14 cellular contexts compared by ENCODE assay signal in the genomic region with DNA sequence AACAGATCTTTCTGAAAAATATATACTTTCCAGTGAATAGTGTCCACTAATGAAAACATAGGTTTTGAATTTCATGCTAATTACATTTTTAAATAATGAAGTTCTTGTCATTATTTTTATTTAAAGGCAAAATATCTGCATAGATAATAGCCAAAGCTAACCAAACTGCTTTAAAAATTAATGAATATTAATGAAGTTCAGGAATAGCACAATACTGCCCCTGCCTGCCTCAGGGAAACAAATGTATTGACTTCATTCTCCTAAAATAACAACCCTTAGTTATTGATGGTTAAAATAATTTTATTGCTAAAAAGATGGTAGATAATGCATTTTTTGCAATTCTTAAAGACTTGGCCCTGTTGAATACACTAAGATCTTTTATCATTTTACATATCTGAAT.
DNase-seq lines count a peak whose midpoint lies in the region; ATAC-seq and TF ChIP-seq lines count a peak whose summit lies in the region.
"Had no signal": no experiment of that assay in that cellular context is flagged by ENCODE, and none has a peak within 500 bp of the region (broad histone marks: within the 10 kb centered on the region; RNA-seq: fewer than 3 reads in every experiment).

No MANE protein-coding gene starts in this region.

- no peaks in the 10 kb centered on the region for H3K79me2 ChIP-seq in GM23248 (ENCODE audit: insufficient read depth)

- CTCF ChIA-PET in naive thymus-derived CD4-positive, alpha-beta T cell (lab: Charles Lee), result no interaction called here

- H3K4me2 ChIP-seq in GM23248 (ENCODE audit: unreplicated experiment), result no peak overlapping the region

- no peaks in the 10 kb centered on the region for H3K36me3 Mint-ChIP-seq in CD4-positive, CD25-positive, alpha-beta regulatory T cell
- no peaks in the 10 kb centered on the region for H3K36me3 Mint-ChIP-seq in brain
- peaks cover 0 to 3% (median 0%) of the 10 kb centered on the region in 5 donors for H3K36me3 Mint-ChIP-seq in naive thymus-derived CD4-positive, alpha-beta T cell
- H3K36me3 Mint-ChIP-seq: stimulated activated memory B cell treated with anti-CD40 and anti-IgM and Interleukin-4, amounts not matched to agents 10 μg/mL and 1 μg/mL and 100 μg/mL, for 72 hours had no signal

- H3K9ac ChIP-seq in GM23248, result no peak overlapping the region

- ATAC-seq in CD4-positive, CD25-positive, alpha-beta regulatory T cell (ENCODE audit: low read depth in 2 of 2), result no peak
- no peak for ATAC-seq in naive thymus-derived CD4-positive, alpha-beta T cell
- ATAC-seq in GM18867 (IDR thresholded peaks at IDR 0.05; ENCODE audit: unreplicated experiment) (no peak), GM18505 (IDR thresholded peaks at IDR 0.05; ENCODE audit: unreplicated experiment) (no peak)
- ATAC-seq: esophagus mucosa; stimulated activated memory B cell treated with anti-CD40 and anti-IgM and Interleukin-4, amounts not matched to agents 10 μg/mL and 1 μg/mL and 100 μg/mL, for 72 hours had no signal

- DNase-seq in CD4-positive, CD25-positive, alpha-beta regulatory T cell, result no peak
- DNase-seq in GM23248 (peak; percentile 29), NCI-H2081 treated with DMSO at 0.1 percent for 48 hours (lab: John Stamatoyannopoulos, UW) (no peak)
- DNase-seq in naive thymus-derived CD4-positive, alpha-beta T cell, result no peak
- no peak for DNase-seq in stimulated activated CD8-positive, alpha-beta memory T cell treated with anti-CD3 and anti-CD28 coated beads, Interleukin-4, amount 100 ng/mL, for 48 hours
- DNase-seq: activated naive CD4-positive, alpha-beta T cell treated with anti-CD3 and anti-CD28 coated beads, Interleukin-2, amount 50 U/mL, for 16 hours; DMS53; NCI-H2029; SIG-M5 had no signal

- H3K27me3 ChIP-seq in CD4-positive, CD25-positive, alpha-beta regulatory T cell (ENCODE audit: control insufficient read depth, insufficient read depth, low read length), result no peaks in the 10 kb centered on the region
- H3K27me3 ChIP-seq in GM23248 (replicated peaks; ENCODE audit: insufficient read depth), result no peaks in the 10 kb centered on the region
- H3K27me3 ChIP-seq in naive thymus-derived CD4-positive, alpha-beta T cell (ENCODE audit: control insufficient read depth in 2 of 2, insufficient read depth in 2 of 2, low read length in 2 of 2), result no peaks in the 10 kb centered on the region

- TF ChIP-seq CTCF in brain (conservative IDR thresholded peaks at IDR 0.05), result peak in 1 of 2 experiments; percentile 42

- H3K27ac Mint-ChIP-seq in CD4-positive, CD25-positive, alpha-beta regulatory T cell, result peak overlapping the region in 2 of 3 donors; percentile 39
- peak overlapping the region; percentile 83 to 100 (median 99) for H3K27ac Mint-ChIP-seq in brain
- H3K27ac Mint-ChIP-seq in naive thymus-derived CD4-positive, alpha-beta T cell, result peak overlapping the region in 6 of 9 donors; percentile 17 to 97 (median 74)
- H3K27ac Mint-ChIP-seq: stimulated activated memory B cell treated with anti-CD40 and anti-IgM and Interleukin-4, amounts not matched to agents 10 μg/mL and 1 μg/mL and 100 μg/mL, for 72 hours had no signal

- no peaks in the 10 kb centered on the region for H3K36me3 ChIP-seq in CD4-positive, CD25-positive, alpha-beta regulatory T cell (ENCODE audit: control insufficient read depth, insufficient read depth, low read length)
- no peaks in the 10 kb centered on the region for H3K36me3 ChIP-seq in GM23248 (ENCODE audit: low read depth)
- H3K36me3 ChIP-seq in naive thymus-derived CD4-positive, alpha-beta T cell (ENCODE audit: control insufficient read depth in 2 of 3, insufficient read depth in 3 of 3, low read length in 3 of 3), result no peaks in the 10 kb centered on the region

- POLR2A ChIA-PET in naive thymus-derived CD4-positive, alpha-beta T cell (lab: Charles Lee), result interaction anchor here (0.7 to 7.5 kb wide), 3 partner anchors 18 to 103 kb away, joined by 3 to 172 read pairs (median 3); a partner anchor contains a TSS

- H3K4me3 Mint-ChIP-seq in CD4-positive, CD25-positive, alpha-beta regulatory T cell, result peak overlapping the region in 2 of 4 donors; percentile 44 to 90
- H3K4me3 Mint-ChIP-seq in brain, result peak overlapping the region; percentile 29 to 70 (median 64)
- no peak overlapping the region for H3K4me3 Mint-ChIP-seq in naive thymus-derived CD4-positive, alpha-beta T cell
- H3K4me3 Mint-ChIP-seq: stimulated activated memory B cell treated with anti-CD40 and anti-IgM and Interleukin-4, amounts not matched to agents 10 μg/mL and 1 μg/mL and 100 μg/mL, for 72 hours had no signal

- no peaks in the 10 kb centered on the region for H3K9me3 ChIP-seq in CD4-positive, CD25-positive, alpha-beta regulatory T cell (ENCODE audit: control insufficient read depth in 2 of 2, low read length in 2 of 2)
- no peaks in the 10 kb centered on the region for H3K9me3 ChIP-seq in GM23248 (ENCODE audit: low read depth)
- H3K9me3 ChIP-seq in naive thymus-derived CD4-positive, alpha-beta T cell (ENCODE audit: control insufficient read depth in 2 of 3, low read length in 3 of 3), result no peaks in the 10 kb centered on the region

- no peaks in the 10 kb centered on the region for H3K9me2 ChIP-seq in GM23248 (ENCODE audit: insufficient read depth)

- H3K4me1 ChIP-seq in CD4-positive, CD25-positive, alpha-beta regulatory T cell (ENCODE audit: control insufficient read depth, insufficient read depth, low read length, poor library complexity, severe bottlenecking), result peaks cover 23% of the 10 kb centered on the region
- H3K4me1 ChIP-seq in GM23248 (ENCODE audit: insufficient read depth), result peaks cover 27% of the 10 kb centered on the region
- H3K4me1 ChIP-seq in naive thymus-derived CD4-positive, alpha-beta T cell (ENCODE audit: control insufficient read depth in 2 of 2, insufficient read depth in 2 of 2, low read length in 2 of 2), result peaks cover 18 to 22% of the 10 kb centered on the region in 2 donors

- in situ Hi-C loops in GM23248 (cut with MboI), result no loop called here

- peaks cover 12% of the 10 kb centered on the region for H3F3A ChIP-seq in GM23248 (ENCODE audit: insufficient read depth)

- H3K4me3 ChIP-seq in CD4-positive, CD25-positive, alpha-beta regulatory T cell (ENCODE audit: low read depth, low read length), result no peak overlapping the region
- H3K4me3 ChIP-seq in GM23248, result no peak overlapping the region
- no peak overlapping the region for H3K4me3 ChIP-seq in naive thymus-derived CD4-positive, alpha-beta T cell (ENCODE audit: low read length)

- no peaks in the 10 kb centered on the region for H4K20me1 ChIP-seq in GM23248 (ENCODE audit: insufficient read depth)

- H3K27me3 Mint-ChIP-seq in CD4-positive, CD25-positive, alpha-beta regulatory T cell, result peaks cover 7% of the 10 kb centered on the region
- H3K27me3 Mint-ChIP-seq in brain, result no peaks in the 10 kb centered on the region
- H3K27me3 Mint-ChIP-seq in naive thymus-derived CD4-positive, alpha-beta T cell, result no peaks in the 10 kb centered on the region
- H3K27me3 Mint-ChIP-seq: stimulated activated memory B cell treated with anti-CD40 and anti-IgM and Interleukin-4, amounts not matched to agents 10 μg/mL and 1 μg/mL and 100 μg/mL, for 72 hours had no signal

- H3K27ac ChIP-seq in CD4-positive, CD25-positive, alpha-beta regulatory T cell (ENCODE audit: insufficient read depth, low read length, poor library complexity, severe bottlenecking), result no peak overlapping the region
- no peak overlapping the region for H3K27ac ChIP-seq in GM23248
- H3K27ac ChIP-seq in naive thymus-derived CD4-positive, alpha-beta T cell (ENCODE audit: low read depth, low read length), result peak overlapping the region; percentile 1

- peaks cover 0 to 2% (median 0%) of the 10 kb centered on the region in 7 donors for H3K9me3 Mint-ChIP-seq in CD4-positive, CD25-positive, alpha-beta regulatory T cell
- peaks cover 0 to 2% (median 0%) of the 10 kb centered on the region in 5 experiments for H3K9me3 Mint-ChIP-seq in brain
- no peaks in the 10 kb centered on the region for H3K9me3 Mint-ChIP-seq in naive thymus-derived CD4-positive, alpha-beta T cell
- H3K9me3 Mint-ChIP-seq: stimulated activated memory B cell treated with anti-CD40 and anti-IgM and Interleukin-4, amounts not matched to agents 10 μg/mL and 1 μg/mL and 100 μg/mL, for 72 hours had no signal

- intact Hi-C loops in naive thymus-derived CD4-positive, alpha-beta T cell (cut with micrococcal nuclease), result loop anchor here (5.0 to 10.0 kb wide), 6 partner anchors 213 to 552 kb away; a partner anchor contains a TSS

- peaks cover 7 to 55% (median 38%) of the 10 kb centered on the region in 4 donors for H3K4me1 Mint-ChIP-seq in CD4-positive, CD25-positive, alpha-beta regulatory T cell
- peaks cover 89% of the 10 kb centered on the region for H3K4me1 Mint-ChIP-seq in brain
- H3K4me1 Mint-ChIP-seq in naive thymus-derived CD4-positive, alpha-beta T cell, result peaks cover 28 to 64% (median 56%) of the 10 kb centered on the region in 7 donors

- TF ChIP-seq POLR2A in GM18505 (IDR thresholded peaks at IDR 0.05; ENCODE audit: borderline replicate concordance, extremely low read depth, insufficient read depth, insufficient read length), result no peak

- H2AFZ ChIP-seq in GM23248, result peak overlapping the region; percentile 0; the same call in 1 of the 2 replicates

Comparison
In these comparisons a context has a peak if more than half of its experiments do, and no peak if none do; other contexts are left out.
1. H3K27ac Mint-ChIP-seq: peak in every context shown above with its lines; median percentile 99 in brain; 74 in naive thymus-derived CD4-positive, alpha-beta T cell; 39 in CD4-positive, CD25-positive, alpha-beta regulatory T cell.
2. H3K4me3 Mint-ChIP-seq: peak in brain (5 of 5); none in naive thymus-derived CD4-positive, alpha-beta T cell (0 of 10).